Comparison of ENCODE assay signal across 10 cellular contexts in the genomic region with DNA sequence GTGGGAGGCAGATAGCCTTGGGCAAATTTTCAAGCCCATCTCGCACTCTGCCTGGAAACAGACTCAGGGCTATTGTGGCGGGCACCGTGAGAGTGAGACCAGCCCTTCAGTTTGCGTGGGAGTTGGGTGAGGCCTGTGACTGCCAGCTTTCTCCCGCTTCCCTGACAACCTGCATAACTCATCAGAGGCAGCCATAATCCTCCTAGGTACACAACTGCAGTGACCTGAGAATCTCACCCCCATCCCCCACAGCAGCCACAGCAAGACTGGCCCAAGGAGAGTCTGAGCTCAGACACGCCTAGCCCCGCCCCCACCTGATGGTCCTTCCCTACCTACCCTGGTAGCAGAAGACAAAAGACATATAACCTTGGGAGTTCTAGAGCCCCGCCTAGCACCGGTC.
DNase-seq lines count a peak whose midpoint lies in the region.
"Had no signal": no experiment of that assay in that cellular context is flagged by ENCODE, and none has a peak within 500 bp of the region (broad histone marks: within the 10 kb centered on the region; RNA-seq: fewer than 3 reads in every experiment).

No MANE protein-coding gene starts in this region.

- intact Hi-C loops in posterior vena cava (cut with DNase I) = loop anchor here in 1 of 2 donors (5.0 kb wide), 1 partner anchor 579 kb away; no protein-coding TSS in a partner anchor

- DNase-seq in ELF-1 (ENCODE audit: low read depth, low spot score) (peak; percentile 37), NCI-H69 (lab: John Stamatoyannopoulos, UW) (peak; percentile 32), left kidney (ENCODE audit: low read depth, low spot score) (peak; percentile 74), posterior vena cava (ENCODE audit: low spot score) (peak; percentile 49), NK-92 (lab: John Stamatoyannopoulos, UW; ENCODE audit: unreplicated experiment) (no peak), NCI-H2227 treated with DMSO at 0.1 percent for 48 hours (lab: John Stamatoyannopoulos, UW) (no peak), T-helper 1 cell (no peak)
- DNase-seq: Calu3; CD8-positive, alpha-beta T cell; DMS79 treated with DMSO at 0.1 percent for 48 hours had no signal

Comparison
In these comparisons a context has a peak if more than half of its experiments do, and no peak if none do; other contexts are left out.
1. DNase-seq: peak in ELF-1 (single experiment), NCI-H69 (single experiment), left kidney (single experiment) and posterior vena cava (single experiment); none in NK-92 (single experiment), NCI-H2227 treated with DMSO at 0.1 percent for 48 hours (single experiment) and T-helper 1 cell (0 of 5).